ENCODE assay signal across 15 cellular contexts in genomic region chr9:27412963-27413362, GRCh38.
DNase-seq lines count a peak whose midpoint lies in the region; ATAC-seq and TF ChIP-seq lines count a peak whose summit lies in the region.
"Had no signal": no experiment of that assay in that cellular context is flagged by ENCODE, and none has a peak within 500 bp of the region (broad histone marks: within the 10 kb centered on the region; RNA-seq: fewer than 3 reads in every experiment).

No MANE protein-coding gene starts in this region.

- H3K4me3 Mint-ChIP-seq in activated T-cell treated with anti-CD3 and anti-CD28 coated beads, Interleukin-2, amount 50 U/mL, for 4 hours = no peak overlapping the region
- H3K4me3 Mint-ChIP-seq in endodermal cell = no peak overlapping the region

- H3K27me3 Mint-ChIP-seq in activated T-cell treated with anti-CD3 and anti-CD28 coated beads, Interleukin-2, amount 50 U/mL, for 4 hours (ENCODE audit: low read depth) = no peaks in the 10 kb centered on the region
- H3K27me3 Mint-ChIP-seq in endodermal cell (ENCODE audit: insufficient read depth) = no peaks in the 10 kb centered on the region

- no peak overlapping the region for H3K27ac Mint-ChIP-seq in endodermal cell

- peak; percentile 12 for ATAC-seq in left lobe of liver
- ATAC-seq in activated T-cell treated with anti-CD3 and anti-CD28 coated beads, Interleukin-2, amount 50 U/mL, for 4 hours = no peak

- no peaks in the 10 kb centered on the region for H3K27me3 ChIP-seq in GM23248 (replicated peaks; ENCODE audit: insufficient read depth)
- H3K27me3 ChIP-seq in endodermal cell (ENCODE audit: control insufficient read depth, insufficient read depth, low read length, poor library complexity, severe bottlenecking) = no peaks in the 10 kb centered on the region
- H3K27me3 ChIP-seq: tibial nerve had no signal

- no peaks in the 10 kb centered on the region for H3K4me1 Mint-ChIP-seq in activated T-cell treated with anti-CD3 and anti-CD28 coated beads, Interleukin-2, amount 50 U/mL, for 4 hours (ENCODE audit: low read depth)
- no peaks in the 10 kb centered on the region for H3K4me1 Mint-ChIP-seq in endodermal cell

- no peaks in the 10 kb centered on the region for H3K9me3 ChIP-seq in GM23248 (ENCODE audit: low read depth)
- H3K9me3 ChIP-seq in endodermal cell (ENCODE audit: control insufficient read depth, low read length) = no peaks in the 10 kb centered on the region
- H3K9me3 ChIP-seq: tibial nerve had no signal

- DNase-seq in GM23248 = no peak
- DNase-seq in coronary artery (ENCODE audit: low spot score) = no peak
- DNase-seq in left lobe of liver (ENCODE audit: low spot score) = no peak
- DNase-seq in substantia nigra (lab: John Stamatoyannopoulos, UW) = no peak
- no peak for DNase-seq in activated T-cell treated with anti-CD3 and anti-CD28 coated beads, Interleukin-2, amount 50 U/mL, for 4 hours
- no peak for DNase-seq in NCI-H128 (lab: John Stamatoyannopoulos, UW; ENCODE audit: unreplicated experiment)
- DNase-seq in endodermal cell = no peak
- no peak for DNase-seq in Ammon's horn (ENCODE audit: low spot score)
- DNase-seq: activated naive CD4-positive, alpha-beta T cell treated with Interleukin-2 at 50 U/mL for 16 hours; AML-193; DMS79; H7; MV-4-11; T-helper 2 cell had no signal

- no peak overlapping the region for H3K27ac ChIP-seq in GM23248
- H3K27ac ChIP-seq in coronary artery = peak overlapping the region; percentile 60 to 83
- peak overlapping the region; percentile 11 for H3K27ac ChIP-seq in substantia nigra (ENCODE audit: low read depth, low read length, poor library complexity, severe bottlenecking)
- H3K27ac ChIP-seq in endodermal cell (ENCODE audit: low read depth, low read length) = no peak overlapping the region

- peak overlapping the region; percentile 68 for H2AFZ ChIP-seq in GM23248

- H3K4me1 ChIP-seq in GM23248 (ENCODE audit: insufficient read depth) (no peaks in the 10 kb centered on the region; the same call in 1 of the 2 replicates), endodermal cell (ENCODE audit: control insufficient read depth, insufficient read depth, low read length) (no peaks in the 10 kb centered on the region)

- peak overlapping the region; percentile 47 for H3K4me2 ChIP-seq in GM23248 (ENCODE audit: unreplicated experiment)

- no peaks in the 10 kb centered on the region for H4K20me1 ChIP-seq in GM23248 (ENCODE audit: insufficient read depth)

- H3K4me3 ChIP-seq in GM23248 (peak overlapping the region; percentile 44; the same call in 1 of the 2 replicates), coronary artery (peak overlapping the region; percentile 67), endodermal cell (ENCODE audit: low read length) (no peak overlapping the region)

- no peaks in the 10 kb centered on the region for H3K9me2 ChIP-seq in GM23248 (ENCODE audit: insufficient read depth)

- H3K9me3 Mint-ChIP-seq in activated T-cell treated with anti-CD3 and anti-CD28 coated beads, Interleukin-2, amount 50 U/mL, for 4 hours = no peaks in the 10 kb centered on the region
- peaks cover 2% of the 10 kb centered on the region for H3K9me3 Mint-ChIP-seq in endodermal cell

- no peak overlapping the region for H3K9ac ChIP-seq in GM23248
- H3K9ac ChIP-seq in endodermal cell (ENCODE audit: extremely low read depth, low read length, poor library complexity, severe bottlenecking) = no peak overlapping the region

- no peak for TF ChIP-seq CTCF in coronary artery (IDR thresholded peaks at IDR 0.05)
- no peak for TF ChIP-seq CTCF in endodermal cell (conservative IDR thresholded peaks at IDR 0.05)

- in situ Hi-C loops in GM23248 (cut with MboI) = no loop called here

- H3F3A ChIP-seq in GM23248 (ENCODE audit: insufficient read depth) = no peaks in the 10 kb centered on the region

- H3K36me3 ChIP-seq in GM23248 (ENCODE audit: low read depth) (no peaks in the 10 kb centered on the region), endodermal cell (ENCODE audit: control insufficient read depth, insufficient read depth, low read length) (no peaks in the 10 kb centered on the region)
- H3K36me3 ChIP-seq: tibial nerve had no signal

- no peaks in the 10 kb centered on the region for H3K79me2 ChIP-seq in GM23248 (ENCODE audit: insufficient read depth)

- 0 to 4% methylated on average over 2 of the region's 2 CpGs for whole genome bisulfite sequencing in GM23248 (ENCODE audit: low coverage in 1 of 2, low lambda C conversion rate in 2 of 2, missing lambda C conversion rate in 2 of 2), 2 experiments
- 76 to 95% methylated on average over 2 of the region's 2 CpGs for whole genome bisulfite sequencing in endodermal cell (ENCODE audit: insufficient coverage in 1 of 2, insufficient read length in 1 of 2), 2 experiments

- no peaks in the 10 kb centered on the region for H3K36me3 Mint-ChIP-seq in activated T-cell treated with anti-CD3 and anti-CD28 coated beads, Interleukin-2, amount 50 U/mL, for 4 hours (ENCODE audit: insufficient read depth)
- no peaks in the 10 kb centered on the region for H3K36me3 Mint-ChIP-seq in endodermal cell (ENCODE audit: low read depth)

Comparison
In these comparisons a context has a peak if more than half of its experiments do, and no peak if none do; other contexts are left out.
1. H3K27ac ChIP-seq: peak in coronary artery (2 of 2) and substantia nigra (single experiment); none in GM23248 (single experiment) and endodermal cell (single experiment).